Comparison of ENCODE assay signal across 3 cellular contexts in the genomic region with DNA sequence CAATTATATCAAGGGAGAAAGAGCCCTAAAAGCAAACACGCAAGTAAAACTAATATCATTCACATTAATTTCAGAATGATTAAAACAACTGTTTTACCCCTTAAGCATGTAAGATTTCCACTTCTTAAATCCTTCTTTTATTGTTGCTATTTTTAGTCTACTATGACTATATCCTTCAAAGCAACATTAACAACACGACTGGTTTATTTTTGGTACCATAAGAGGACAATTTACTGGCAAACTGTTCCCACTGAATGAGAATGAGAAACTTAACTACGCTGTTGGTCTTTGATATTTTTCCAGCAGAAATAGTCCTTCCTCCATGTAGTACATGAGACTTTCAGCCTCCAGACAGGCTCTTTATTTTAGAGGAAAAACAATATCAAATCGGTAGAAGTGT.
"Had no signal": no experiment of that assay in that cellular context is flagged by ENCODE, and none has a peak within 500 bp of the region (broad histone marks: within the 10 kb centered on the region; RNA-seq: fewer than 3 reads in every experiment).

No MANE protein-coding gene starts in this region.

- DNase-seq: GDM1, GF-D8 had no signal

- ATAC-seq: GM12878 had no signal

- H3K4me3 ChIP-seq: GM12878 had no signal
